ENCODE assay signal across 7 cellular contexts in genomic region chr15:89662893-89663673, GRCh38. TPM values are rescaled to one million over a fixed set of nuclear protein-coding genes. Genes with fewer than 3 reads are reported as not detected.
DNase-seq lines count a peak whose midpoint lies in the region; ATAC-seq and TF ChIP-seq lines count a peak whose summit lies in the region.

No MANE protein-coding gene starts in this region.

- ATAC-seq in lower lobe of right lung: peak; percentile 41 to 62
- no peak for ATAC-seq in GM21723 (IDR thresholded peaks at IDR 0.05; ENCODE audit: unreplicated experiment)

- H3K9me3 ChIP-seq in endodermal cell (ENCODE audit: control insufficient read depth, low read length): no peaks in the 10 kb centered on the region
- no peaks in the 10 kb centered on the region for H3K9me3 ChIP-seq in lower lobe of right lung
- H3K9me3 ChIP-seq in vagina: no peaks in the 10 kb centered on the region

- H3K9ac ChIP-seq in endodermal cell (ENCODE audit: extremely low read depth, low read length, poor library complexity, severe bottlenecking): no peak overlapping the region

- no peak overlapping the region for H3K27ac ChIP-seq in endodermal cell (ENCODE audit: low read depth, low read length)
- H3K27ac ChIP-seq in lower lobe of right lung: peak overlapping the region; percentile 69
- H3K27ac ChIP-seq in vagina: peak overlapping the region; percentile 31

- H3K4me1 ChIP-seq in endodermal cell (ENCODE audit: control insufficient read depth, insufficient read depth, low read length) (no peaks in the 10 kb centered on the region), lower lobe of right lung (peaks cover 21% of the 10 kb centered on the region), vagina (peaks cover 17% of the 10 kb centered on the region)

- 79 to 89% methylated on average over 8 to 11 of the region's 11 CpGs for WGBS in endodermal cell (ENCODE audit: insufficient coverage in 1 of 2, insufficient read length in 1 of 2), 2 experiments

- DNase-seq in LHCN-M2 (ENCODE audit: low read depth) (peak; percentile 93), endodermal cell (peak; percentile 73), lower lobe of right lung (peak; percentile 47), vagina (ENCODE audit: extremely low spot score in 2 of 2) (no peak)
- no peak for DNase-seq in activated CD8-positive, alpha-beta memory T cell treated with anti-CD3 and anti-CD28 coated beads, Interleukin-2, amount 50 U/mL, for 48 hours
- DNase-seq in stimulated activated CD4-positive, alpha-beta T cell treated with anti-CD3 and anti-CD28 coated beads, Interleukin-4, amount 100 ng/mL, for 1 hour: no peak

- H3K4me1 Mint-ChIP-seq in endodermal cell: no peaks in the 10 kb centered on the region

- peaks cover 56% of the 10 kb centered on the region for H3K27me3 Mint-ChIP-seq in endodermal cell (ENCODE audit: insufficient read depth)

- H3K27ac Mint-ChIP-seq in endodermal cell: no peak overlapping the region

- no peaks in the 10 kb centered on the region for H3K36me3 ChIP-seq in endodermal cell (ENCODE audit: control insufficient read depth, insufficient read depth, low read length)
- no peaks in the 10 kb centered on the region for H3K36me3 ChIP-seq in lower lobe of right lung
- H3K36me3 ChIP-seq in vagina: no peaks in the 10 kb centered on the region

- no peaks in the 10 kb centered on the region for H3K9me3 Mint-ChIP-seq in endodermal cell

- TF ChIP-seq CTCF in endodermal cell (conservative IDR thresholded peaks at IDR 0.05): no peak
- TF ChIP-seq CTCF in lower lobe of right lung (IDR thresholded peaks at IDR 0.05): no peak
- TF ChIP-seq CTCF in vagina (IDR thresholded peaks at IDR 0.05): no peak

- intact Hi-C loops in lower lobe of right lung (cut with DNase I) (no loop called here), vagina (cut with DNase I) (no loop called here)

- no peak for TF ChIP-seq POLR2A in vagina (IDR thresholded peaks at IDR 0.05)

- H3K4me3 Mint-ChIP-seq in endodermal cell: no peak overlapping the region

- H3K36me3 Mint-ChIP-seq in endodermal cell (ENCODE audit: low read depth): no peaks in the 10 kb centered on the region

- peaks cover 32% of the 10 kb centered on the region for H3K27me3 ChIP-seq in endodermal cell (ENCODE audit: control insufficient read depth, insufficient read depth, low read length, poor library complexity, severe bottlenecking)
- H3K27me3 ChIP-seq in lower lobe of right lung (ENCODE audit: low read depth): peaks cover 4% of the 10 kb centered on the region
- no peaks in the 10 kb centered on the region for H3K27me3 ChIP-seq in vagina

- H3K4me3 ChIP-seq in endodermal cell (ENCODE audit: low read length): no peak overlapping the region
- H3K4me3 ChIP-seq in lower lobe of right lung: no peak overlapping the region
- H3K4me3 ChIP-seq in vagina: no peak overlapping the region

RNA-seq across cellular contexts. Expression of gene KIF7, which starts 7.8 kb away (rescaled TPM):
- 11.1 and 14.1 TPM in 2 replicates for total RNA-seq in LHCN-M2 (2014; rRNA removed)
- polyA plus RNA-seq in LHCN-M2 (2012): 8.0 TPM
- total RNA-seq in endodermal cell: 10 to 100 TPM; 22.9 to 24.4 TPM
- 9.7 TPM for polyA plus RNA-seq in endodermal cell (2013, experiment 1 of 2)
- 8.9 TPM for polyA plus RNA-seq in endodermal cell (2013, experiment 2 of 2)
- total RNA-seq in lower lobe of right lung: 1.5 TPM
- 7.9 TPM for total RNA-seq in vagina

RNA-seq across cellular contexts. Expression of gene PLIN1, which starts 16.1 kb away (rescaled TPM):
- total RNA-seq in LHCN-M2 (2014; rRNA removed) (0.06 TPM in 1 of 2 replicates, not detected in the other), endodermal cell (under 1 TPM; 0.11 to 0.22 TPM), lower lobe of right lung (1.3 TPM), vagina (53.3 TPM)
- 0.04 TPM for polyA plus RNA-seq in LHCN-M2 (2012)
- 0.18 TPM for polyA plus RNA-seq in endodermal cell (2013, experiment 1 of 2)
- 0.21 TPM for polyA plus RNA-seq in endodermal cell (2013, experiment 2 of 2)

RNA-seq across cellular contexts. Expression of gene PEX11A, which starts 27.5 kb away (rescaled TPM):
- total RNA-seq in LHCN-M2 (2014; rRNA removed): 3.5 and 6.0 TPM in 2 replicates
- 3.6 TPM for polyA plus RNA-seq in LHCN-M2 (2012)
- total RNA-seq in endodermal cell: 1 to 10 TPM; 2.7 to 4.0 TPM
- polyA plus RNA-seq in endodermal cell (2013, experiment 1 of 2): 5.1 TPM
- polyA plus RNA-seq in endodermal cell (2013, experiment 2 of 2): 4.6 TPM
- 10.1 TPM for total RNA-seq in lower lobe of right lung
- total RNA-seq in vagina: 4.7 TPM

RNA-seq across cellular contexts. Expression of gene WDR93, which starts 27.5 kb away (rescaled TPM):
- total RNA-seq in LHCN-M2 (2014; rRNA removed) (not detected in 2 replicates), endodermal cell (under 1 TPM; 0.24 to 0.64 TPM), lower lobe of right lung (1.2 TPM), vagina (not detected)
- 0.04 TPM for polyA plus RNA-seq in LHCN-M2 (2012)
- 0.11 TPM for polyA plus RNA-seq in endodermal cell (2013, experiment 1 of 2)
- 0.25 TPM for polyA plus RNA-seq in endodermal cell (2013, experiment 2 of 2)

Comparison
In these comparisons a context has a peak if more than half of its experiments do, and no peak if none do; other contexts are left out.
1. DNase-seq: peak in LHCN-M2 (single experiment), endodermal cell (single experiment) and lower lobe of right lung (single experiment); none in vagina (0 of 2), activated CD8-positive, alpha-beta memory T cell treated with anti-CD3 and anti-CD28 coated beads, Interleukin-2, amount 50 U/mL, for 48 hours (single experiment) and stimulated activated CD4-positive, alpha-beta T cell treated with anti-CD3 and anti-CD28 coated beads, Interleukin-4, amount 100 ng/mL, for 1 hour (single experiment).
2. RNA of gene PLIN1, which starts 16.1 kb away (total RNA-seq): 53.3 TPM in vagina (single experiment); 1.3 TPM in lower lobe of right lung (single experiment), 0.11 to 0.22 TPM in endodermal cell and 0.06 TPM in LHCN-M2; every median in the first group is over 10 times any median in the second.